Comparison of ENCODE assay signal across 1 cellular context in the genomic region with DNA sequence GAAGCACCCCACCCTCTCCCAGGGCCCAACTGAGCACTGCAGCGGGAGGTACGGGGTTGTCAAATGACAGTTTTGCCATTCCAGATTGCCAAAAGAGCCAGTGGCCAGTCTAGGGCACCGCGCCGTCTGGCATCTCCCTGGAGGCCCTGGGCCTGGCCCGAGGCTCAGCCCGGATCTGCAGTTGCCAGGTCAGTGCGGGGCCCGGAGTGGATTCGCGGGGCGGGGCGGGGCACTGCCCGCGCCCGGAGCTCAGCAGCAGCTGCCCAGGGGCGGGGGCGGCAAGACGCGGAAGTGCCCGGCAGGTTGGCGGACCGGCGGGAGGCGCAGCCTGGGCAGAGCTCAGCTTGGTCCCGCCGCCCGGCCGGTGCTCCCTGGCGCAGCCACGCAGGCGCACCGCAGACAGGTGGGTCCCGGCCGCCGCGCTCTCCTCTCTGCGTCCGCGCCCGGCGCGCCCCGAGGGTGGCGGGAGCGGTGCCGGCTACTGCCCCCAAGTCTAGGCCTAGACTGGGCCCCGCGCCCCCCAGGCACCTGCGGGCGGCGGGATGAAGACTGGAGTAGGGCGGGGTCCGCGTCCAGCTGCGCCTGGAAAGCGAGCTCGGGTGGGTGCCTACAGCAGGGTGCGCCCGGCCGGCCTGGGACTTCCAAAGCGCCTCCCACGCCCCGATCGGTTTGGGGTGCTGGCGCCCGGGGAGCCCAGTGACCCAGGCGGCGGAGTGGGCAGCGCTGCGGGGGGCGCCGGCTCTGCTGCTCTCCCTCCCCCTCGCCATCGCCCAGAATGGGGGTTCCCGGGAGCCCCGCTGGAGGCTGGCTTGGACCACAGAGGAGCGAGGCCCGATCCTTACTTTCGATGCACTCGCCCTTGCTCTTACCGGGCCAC.
TF ChIP-seq lines count a peak whose summit lies in the region.

Gene IRF5 (plus strand): TSS at position 281 of the 877 bp plus-strand sequence. CDS start 4,155 bp downstream, outside the sequence.

TF ChIP-seq in HEK293, 187 proteins besides CTCF, POLR2A, EP300 and RAD21 (continued from another document and continues in another):
- TF ChIP-seq ZNF555 (tag by site-specific recombination; conservative IDR thresholded peaks at IDR 0.05) (no peak), ZEB2 (tag by site-specific recombination; IDR thresholded peaks at IDR 0.05) (no peak), ZNF596 (tag by site-specific recombination; IDR thresholded peaks at IDR 0.05) (no peak; the same call in 1 of the 2 replicates), ZNF26 (tag by site-specific recombination; IDR thresholded peaks at IDR 0.05) (no peak), ZNF791 (tag by site-specific recombination; IDR thresholded peaks at IDR 0.05) (no peak), KLF8 (tag by site-specific recombination; IDR thresholded peaks at IDR 0.05) (peak; percentile 29; the same call in 1 of the 2 replicates), IKZF3 (tag by site-specific recombination; IDR thresholded peaks at IDR 0.05) (no peak), ZBTB48 (tag by site-specific recombination; IDR thresholded peaks at IDR 0.05) (no peak), ZNF792 (tag by site-specific recombination; IDR thresholded peaks at IDR 0.05) (no peak), GFI1B (tag by site-specific recombination; IDR thresholded peaks at IDR 0.05) (no peak), PBX3 (CRISPR knock-in tag; IDR thresholded peaks at IDR 0.05) (no peak), ZNF292 (tag by site-specific recombination; IDR thresholded peaks at IDR 0.05; ENCODE audit: borderline replicate concordance, low read depth) (no peak), HIC1 (tag by site-specific recombination; IDR thresholded peaks at IDR 0.05) (0 out of 2 replicates have a peak, but pooled peaks have one; percentile 3), ZNF274 (IDR thresholded peaks at IDR 0.05; ENCODE audit: low read length) (no peak), ZNF274 (tag by site-specific recombination; IDR thresholded peaks at IDR 0.05; ENCODE audit: borderline replicate concordance) (no peak), ZNF133 (tag by site-specific recombination; IDR thresholded peaks at IDR 0.05) (no peak), GLIS2 (tag by site-specific recombination; IDR thresholded peaks at IDR 0.05) (peak; percentile 80), ZNF621 (tag by site-specific recombination; IDR thresholded peaks at IDR 0.05) (no peak), ZNF776 (tag by site-specific recombination; IDR thresholded peaks at IDR 0.05; ENCODE audit: borderline replicate concordance) (no peak), ZNF692 (tag by site-specific recombination; IDR thresholded peaks at IDR 0.05) (peak; percentile 99), ZNF629 (tag by site-specific recombination; IDR thresholded peaks at IDR 0.05) (no peak), ZNF777 (tag by site-specific recombination; IDR thresholded peaks at IDR 0.05; ENCODE audit: borderline replicate concordance) (peak; percentile 22; the same call in 1 of the 2 replicates), KLF1 (tag by site-specific recombination; IDR thresholded peaks at IDR 0.05) (peak; percentile 79), ZBTB7A (tag by site-specific recombination; IDR thresholded peaks at IDR 0.05; ENCODE audit: low read depth) (no peak), ZNF23 (tag by site-specific recombination; IDR thresholded peaks at IDR 0.05; ENCODE audit: borderline replicate concordance) (no peak), ZNF341 (tag by site-specific recombination; IDR thresholded peaks at IDR 0.05; ENCODE audit: low read depth) (peak; percentile 82), ZNF16 (tag by site-specific recombination; IDR thresholded peaks at IDR 0.05; ENCODE audit: low read depth) (no peak), ZNF391 (tag by site-specific recombination; IDR thresholded peaks at IDR 0.05; ENCODE audit: borderline replicate concordance, low read depth) (peak; percentile 19; the same call in 1 of the 2 replicates), ZNF394 (tag by site-specific recombination; IDR thresholded peaks at IDR 0.05; ENCODE audit: borderline replicate concordance) (no peak), ZBTB20 (tag by site-specific recombination; IDR thresholded peaks at IDR 0.05) (peak; percentile 90), ZNF707 (tag by site-specific recombination; IDR thresholded peaks at IDR 0.05) (no peak), ELK4 (IDR thresholded peaks at IDR 0.05; ENCODE audit: borderline replicate concordance, low read depth, low read length) (no peak), GLI4 (tag by site-specific recombination; IDR thresholded peaks at IDR 0.05) (no peak), TSHZ1 (tag by site-specific recombination; IDR thresholded peaks at IDR 0.05; ENCODE audit: borderline replicate concordance) (no peak), ZNF311 (tag by site-specific recombination; IDR thresholded peaks at IDR 0.05; ENCODE audit: borderline replicate concordance) (no peak), ZNF426 (tag by site-specific recombination; IDR thresholded peaks at IDR 0.05) (no peak), GLIS1 (tag by site-specific recombination; IDR thresholded peaks at IDR 0.05) (peak; percentile 41), MZF1 (tag by site-specific recombination; IDR thresholded peaks at IDR 0.05; ENCODE audit: borderline replicate concordance) (no peak), ZNF223 (tag by site-specific recombination; IDR thresholded peaks at IDR 0.05) (no peak)
- TF ChIP-seq, protein P1, sequence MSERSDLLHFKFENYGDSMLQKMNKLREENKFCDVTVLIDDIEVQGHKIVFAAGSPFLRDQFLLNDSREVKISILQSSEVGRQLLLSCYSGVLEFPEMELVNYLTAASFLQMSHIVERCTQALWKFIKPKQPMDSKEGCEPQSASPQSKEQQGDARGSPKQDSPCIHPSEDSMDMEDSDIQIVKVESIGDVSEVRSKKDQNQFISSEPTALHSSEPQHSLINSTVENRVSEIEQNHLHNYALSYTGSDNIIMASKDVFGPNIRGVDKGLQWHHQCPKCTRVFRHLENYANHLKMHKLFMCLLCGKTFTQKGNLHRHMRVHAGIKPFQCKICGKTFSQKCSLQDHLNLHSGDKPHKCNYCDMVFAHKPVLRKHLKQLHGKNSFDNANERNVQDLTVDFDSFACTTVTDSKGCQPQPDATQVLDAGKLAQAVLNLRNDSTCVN (tag by site-specific recombination; optimal IDR thresholded peaks at IDR 0.05) = peak; percentile 86
- TF ChIP-seq, protein P2, sequence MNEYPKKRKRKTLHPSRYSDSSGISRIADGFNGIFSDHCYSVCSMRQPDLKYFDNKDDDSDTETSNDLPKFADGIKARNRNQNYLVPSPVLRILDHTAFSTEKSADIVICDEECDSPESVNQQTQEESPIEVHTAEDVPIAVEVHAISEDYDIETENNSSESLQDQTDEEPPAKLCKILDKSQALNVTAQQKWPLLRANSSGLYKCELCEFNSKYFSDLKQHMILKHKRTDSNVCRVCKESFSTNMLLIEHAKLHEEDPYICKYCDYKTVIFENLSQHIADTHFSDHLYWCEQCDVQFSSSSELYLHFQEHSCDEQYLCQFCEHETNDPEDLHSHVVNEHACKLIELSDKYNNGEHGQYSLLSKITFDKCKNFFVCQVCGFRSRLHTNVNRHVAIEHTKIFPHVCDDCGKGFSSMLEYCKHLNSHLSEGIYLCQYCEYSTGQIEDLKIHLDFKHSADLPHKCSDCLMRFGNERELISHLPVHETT (tag by site-specific recombination; IDR thresholded peaks at IDR 0.05) = no peak
- TF ChIP-seq, protein P3, sequence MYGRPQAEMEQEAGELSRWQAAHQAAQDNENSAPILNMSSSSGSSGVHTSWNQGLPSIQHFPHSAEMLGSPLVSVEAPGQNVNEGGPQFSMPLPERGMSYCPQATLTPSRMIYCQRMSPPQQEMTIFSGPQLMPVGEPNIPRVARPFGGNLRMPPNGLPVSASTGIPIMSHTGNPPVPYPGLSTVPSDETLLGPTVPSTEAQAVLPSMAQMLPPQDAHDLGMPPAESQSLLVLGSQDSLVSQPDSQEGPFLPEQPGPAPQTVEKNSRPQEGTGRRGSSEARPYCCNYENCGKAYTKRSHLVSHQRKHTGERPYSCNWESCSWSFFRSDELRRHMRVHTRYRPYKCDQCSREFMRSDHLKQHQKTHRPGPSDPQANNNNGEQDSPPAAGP (tag by site-specific recombination; IDR thresholded peaks at IDR 0.05) = no peak
- TF ChIP-seq, protein P4, sequence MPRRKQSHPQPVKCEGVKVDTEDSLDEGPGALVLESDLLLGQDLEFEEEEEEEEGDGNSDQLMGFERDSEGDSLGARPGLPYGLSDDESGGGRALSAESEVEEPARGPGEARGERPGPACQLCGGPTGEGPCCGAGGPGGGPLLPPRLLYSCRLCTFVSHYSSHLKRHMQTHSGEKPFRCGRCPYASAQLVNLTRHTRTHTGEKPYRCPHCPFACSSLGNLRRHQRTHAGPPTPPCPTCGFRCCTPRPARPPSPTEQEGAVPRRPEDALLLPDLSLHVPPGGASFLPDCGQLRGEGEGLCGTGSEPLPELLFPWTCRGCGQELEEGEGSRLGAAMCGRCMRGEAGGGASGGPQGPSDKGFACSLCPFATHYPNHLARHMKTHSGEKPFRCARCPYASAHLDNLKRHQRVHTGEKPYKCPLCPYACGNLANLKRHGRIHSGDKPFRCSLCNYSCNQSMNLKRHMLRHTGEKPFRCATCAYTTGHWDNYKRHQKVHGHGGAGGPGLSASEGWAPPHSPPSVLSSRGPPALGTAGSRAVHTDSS (tag by site-specific recombination; IDR thresholded peaks at IDR 0.05) = no peak
